ENCODE assay signal across 14 cellular contexts in the genomic region with DNA sequence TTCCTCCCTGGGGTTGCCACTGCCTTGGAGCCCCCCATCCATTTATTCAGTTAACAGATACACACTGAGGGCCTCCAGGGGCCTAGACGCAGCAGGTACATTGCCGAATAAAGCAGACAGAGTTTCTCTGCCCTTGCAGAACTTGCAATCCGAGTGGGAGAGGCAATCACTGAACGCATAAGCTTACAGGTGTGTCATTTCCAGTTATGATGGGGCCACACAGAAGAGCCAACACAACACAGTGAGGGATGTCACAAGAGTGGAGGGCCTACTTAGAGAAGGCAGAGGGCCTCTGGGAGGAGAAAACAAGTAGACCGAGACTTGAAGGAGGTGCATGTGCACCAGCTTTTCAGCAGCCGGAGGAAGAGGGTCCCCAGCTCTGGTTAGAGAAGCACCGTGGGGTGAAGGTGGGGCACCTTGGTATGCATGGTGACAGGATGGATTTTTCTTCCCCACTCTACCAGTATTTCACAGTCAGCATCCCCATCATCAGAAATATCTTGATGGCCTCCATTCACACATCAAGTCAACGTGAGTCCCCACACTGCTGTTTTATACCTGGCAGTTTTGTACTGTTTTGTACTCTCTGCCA.
DNase-seq lines count a peak whose midpoint lies in the region; ATAC-seq and TF ChIP-seq lines count a peak whose summit lies in the region.
"Had no signal": no experiment of that assay in that cellular context is flagged by ENCODE, and none has a peak within 500 bp of the region (broad histone marks: within the 10 kb centered on the region; RNA-seq: fewer than 3 reads in every experiment).

No MANE protein-coding gene starts in this region.

- ATAC-seq in Right ventricle myocardium superior (ENCODE audit: poor library complexity): no peak
- no peak for ATAC-seq in sciatic nerve
- no peak for ATAC-seq in HG03378 (IDR thresholded peaks at IDR 0.05; ENCODE audit: unreplicated experiment)
- no peak for ATAC-seq in HG03175 (IDR thresholded peaks at IDR 0.05; ENCODE audit: unreplicated experiment)

- H3K36me3 ChIP-seq in right atrium auricular region: no peaks in the 10 kb centered on the region
- H3K36me3 ChIP-seq: breast epithelium had no signal

- no peak for TF ChIP-seq CTCF in right atrium auricular region (IDR thresholded peaks at IDR 0.05)

- no peak overlapping the region for H3K4me3 ChIP-seq in right atrium auricular region
- H3K4me3 ChIP-seq: breast epithelium had no signal

- H3K27me3 Mint-ChIP-seq in activated T-helper 2 cell treated with anti-CD3 and anti-CD28 coated beads, Interferon-gamma antibody, Interleukin-2, Interleukin-4, amounts not matched to agents 10 μg/mL and 5 μg/mL and 100 μg/mL, durations not matched to agents 14 hours and 24 hours and 36 hours (ENCODE audit: low read depth): no peaks in the 10 kb centered on the region

- DNase-seq in right atrium auricular region (ENCODE audit: low spot score): peak; percentile 50
- no peak for DNase-seq in Right ventricle myocardium superior
- DNase-seq in activated T-helper 2 cell treated with anti-CD3 and anti-CD28 coated beads, Interferon-gamma antibody, Interleukin-2, Interleukin-4, amounts not matched to agents 10 μg/mL and 5 μg/mL and 100 μg/mL, durations not matched to agents 14 hours and 24 hours and 36 hours (ENCODE audit: low spot score): no peak
- DNase-seq in sciatic nerve (ENCODE audit: low spot score): peak; percentile 26
- DNase-seq in Kasumi-1 (lab: John Stamatoyannopoulos, UW): no peak
- no peak for DNase-seq in stimulated activated CD4-positive, alpha-beta T cell treated with anti-CD3 and anti-CD28 coated beads, Interleukin-1b, Interleukin-23, amount 100 ng/mL, for 48 hours
- DNase-seq: activated gamma-delta T cell, immature natural killer cell, mesendoderm, NCI-H187, NCI-H524 treated with DMSO at 0.1 percent for 48 hours had no signal

- peak overlapping the region; percentile 94 for H3K27ac Mint-ChIP-seq in activated T-helper 2 cell treated with anti-CD3 and anti-CD28 coated beads, Interferon-gamma antibody, Interleukin-2, Interleukin-4, amounts not matched to agents 10 μg/mL and 5 μg/mL and 100 μg/mL, durations not matched to agents 14 hours and 24 hours and 36 hours

- H3K36me3 Mint-ChIP-seq in activated T-helper 2 cell treated with anti-CD3 and anti-CD28 coated beads, Interferon-gamma antibody, Interleukin-2, Interleukin-4, amounts not matched to agents 10 μg/mL and 5 μg/mL and 100 μg/mL, durations not matched to agents 14 hours and 24 hours and 36 hours (ENCODE audit: low read depth): no peaks in the 10 kb centered on the region
- H3K36me3 Mint-ChIP-seq: immature natural killer cell had no signal

- peaks cover 50% of the 10 kb centered on the region for H3K4me1 Mint-ChIP-seq in activated T-helper 2 cell treated with anti-CD3 and anti-CD28 coated beads, Interferon-gamma antibody, Interleukin-2, Interleukin-4, amounts not matched to agents 10 μg/mL and 5 μg/mL and 100 μg/mL, durations not matched to agents 14 hours and 24 hours and 36 hours (ENCODE audit: low read depth)

- no peaks in the 10 kb centered on the region for H3K9me3 Mint-ChIP-seq in activated T-helper 2 cell treated with anti-CD3 and anti-CD28 coated beads, Interferon-gamma antibody, Interleukin-2, Interleukin-4, amounts not matched to agents 10 μg/mL and 5 μg/mL and 100 μg/mL, durations not matched to agents 14 hours and 24 hours and 36 hours
- H3K9me3 Mint-ChIP-seq: immature natural killer cell had no signal

- no peaks in the 10 kb centered on the region for H3K27me3 ChIP-seq in right atrium auricular region
- H3K27me3 ChIP-seq: breast epithelium had no signal

- no peak overlapping the region for H3K4me3 Mint-ChIP-seq in activated T-helper 2 cell treated with anti-CD3 and anti-CD28 coated beads, Interferon-gamma antibody, Interleukin-2, Interleukin-4, amounts not matched to agents 10 μg/mL and 5 μg/mL and 100 μg/mL, durations not matched to agents 14 hours and 24 hours and 36 hours (ENCODE audit: low read depth)
- H3K4me3 Mint-ChIP-seq: immature natural killer cell had no signal

- no peaks in the 10 kb centered on the region for H3K9me3 ChIP-seq in right atrium auricular region
- H3K9me3 ChIP-seq: breast epithelium had no signal

- peak overlapping the region; percentile 81 to 90 for H3K27ac ChIP-seq in right atrium auricular region
- H3K27ac ChIP-seq: breast epithelium had no signal

- intact Hi-C loops in Right ventricle myocardium superior (cut with DNase I): no loop called here
- intact Hi-C loops in activated T-helper 2 cell treated with anti-CD3 and anti-CD28 coated beads, Interferon-gamma antibody, Interleukin-2, Interleukin-4, amounts not matched to agents 10 μg/mL and 5 μg/mL and 100 μg/mL, durations not matched to agents 14 hours and 24 hours and 36 hours (cut with micrococcal nuclease): loop anchor here (2.0 to 10.0 kb wide), 2 partner anchors 153 to 285 kb away; no protein-coding TSS in a partner anchor
- intact Hi-C loops in sciatic nerve (cut with DNase I): no loop called here

- H3K4me1 ChIP-seq in right atrium auricular region: peaks cover 0 to 76% of the 10 kb centered on the region in 2 donors
- H3K4me1 ChIP-seq: breast epithelium had no signal

Comparison
In these comparisons a context has a peak if more than half of its experiments do, and no peak if none do; other contexts are left out.
1. DNase-seq: peak in right atrium auricular region (single experiment) and sciatic nerve (single experiment); none in Right ventricle myocardium superior (single experiment), activated T-helper 2 cell treated with anti-CD3 and anti-CD28 coated beads, Interferon-gamma antibody, Interleukin-2, Interleukin-4, amounts not matched to agents 10 μg/mL and 5 μg/mL and 100 μg/mL, durations not matched to agents 14 hours and 24 hours and 36 hours (single experiment), Kasumi-1 (0 of 2) and stimulated activated CD4-positive, alpha-beta T cell treated with anti-CD3 and anti-CD28 coated beads, Interleukin-1b, Interleukin-23, amount 100 ng/mL, for 48 hours (single experiment).